In genomic region chr11:102007567-102008437, GRCh38 we compare ENCODE assay signal across 8 cellular contexts. TPM values are rescaled to one million over a fixed set of nuclear protein-coding genes. Genes with fewer than 3 reads are reported as not detected.
DNase-seq lines count a peak whose midpoint lies in the region; ATAC-seq, FAIRE-seq and TF ChIP-seq lines count a peak whose summit lies in the region.

No MANE protein-coding gene starts in this region.

- TF ChIP-seq CTCF in DOHH2 (IDR thresholded peaks at IDR 0.05; ENCODE audit: low read depth, low read length, poor library complexity, severe bottlenecking), result peak; percentile 31
- peak; percentile 59 for TF ChIP-seq CTCF in KMS-11 (conservative IDR thresholded peaks at IDR 0.05; ENCODE audit: low read depth, low read length)
- peak; percentile 88 for TF ChIP-seq CTCF in PC-9 (conservative IDR thresholded peaks at IDR 0.05)
- TF ChIP-seq CTCF in endothelial cell of umbilical vein (IDR thresholded peaks at IDR 0.05; ENCODE audit: extremely low read depth in 1 of 2, insufficient read depth in 1 of 2, low read depth in 1 of 2, low read length in 2 of 2), result peak; percentile 7 to 15
- peak; percentile 58 to 71 (median 61) for TF ChIP-seq CTCF in nephron (IDR thresholded peaks at IDR 0.05; ENCODE audit: unreplicated experiment in 3 of 3)

- H4K20me1 ChIP-seq in DOHH2 (ENCODE audit: control insufficient read depth, insufficient read depth, low read depth, low read length), result no peaks in the 10 kb centered on the region
- no peaks in the 10 kb centered on the region for H4K20me1 ChIP-seq in KMS-11 (ENCODE audit: insufficient read depth)
- no peaks in the 10 kb centered on the region for H4K20me1 ChIP-seq in PC-9 (ENCODE audit: insufficient read depth)
- no peaks in the 10 kb centered on the region for H4K20me1 ChIP-seq in endothelial cell of umbilical vein (replicated peaks; ENCODE audit: control insufficient read depth, extremely low read depth, insufficient read depth, low read length)

- H2AFZ ChIP-seq in KMS-11 (ENCODE audit: low read depth), result no peak overlapping the region
- no peak overlapping the region for H2AFZ ChIP-seq in PC-9
- peak overlapping the region; percentile 3 for H2AFZ ChIP-seq in endothelial cell of umbilical vein (ENCODE audit: low read depth, low read length)

- CTCF ChIA-PET in PC-9 (lab: Charles Lee), result interaction anchor here (0.5 to 1.6 kb wide), 11 partner anchors 8 to 314 kb away, joined by 3 to 20 read pairs (median 5); partner anchors contain the start of gene CEP126
- CTCF ChIA-PET in endothelial cell of umbilical vein (lab: Charles Lee), result interaction anchor here (0.6 to 16.0 kb wide), 51 partner anchors 9 to 1431 kb away, joined by 3 to 621 read pairs (median 4); partner anchors contain the start of genes ANGPTL5, CEP126 and CFAP300

- intact Hi-C loops in PC-9 (cut with micrococcal nuclease; ENCODE audit: unreplicated experiment) (loop anchor here (1.0 to 10.0 kb wide), 5 partner anchors 91 to 553 kb away; partner anchors contain the start of genes ANGPTL5 and CEP126), endothelial cell of umbilical vein (cut with micrococcal nuclease) (loop anchor here (1.0 kb wide), 3 partner anchors 93 to 248 kb away; partner anchors contain the start of gene CEP126)

- H3K4me3 Mint-ChIP-seq in nephron, result no peak overlapping the region

- no peaks in the 10 kb centered on the region for H3K9me3 ChIP-seq in DOHH2 (ENCODE audit: control insufficient read depth, insufficient read depth, low read length)
- peaks cover 5% of the 10 kb centered on the region; the same call in 1 of the 2 replicates for H3K9me3 ChIP-seq in PC-9 (ENCODE audit: insufficient read depth, low read depth)
- no peaks in the 10 kb centered on the region for H3K9me3 ChIP-seq in endothelial cell of umbilical vein (replicated peaks; ENCODE audit: control insufficient read depth, insufficient read depth, low read length)

- H3K27ac Mint-ChIP-seq in nephron, result no peak overlapping the region

- no peaks in the 10 kb centered on the region for H3K79me2 ChIP-seq in DOHH2 (ENCODE audit: control insufficient read depth, low read length)
- no peaks in the 10 kb centered on the region for H3K79me2 ChIP-seq in KMS-11 (ENCODE audit: insufficient read depth, low read depth)
- no peaks in the 10 kb centered on the region for H3K79me2 ChIP-seq in PC-9 (ENCODE audit: low read depth)
- no peaks in the 10 kb centered on the region for H3K79me2 ChIP-seq in endothelial cell of umbilical vein (ENCODE audit: control insufficient read depth, insufficient read depth, low read length)

- POLR2A ChIA-PET in PC-9 (lab: Charles Lee; ENCODE audit: unreplicated experiment), result interaction anchor here (0.6 kb wide), 1 partner anchor 9 kb away, joined by 3 read pairs; no protein-coding TSS in a partner anchor
- POLR2A ChIA-PET in endothelial cell of umbilical vein (lab: Charles Lee), result interaction anchor here (1.6 kb wide), 1 partner anchor 147 kb away, joined by 10 read pairs; no protein-coding TSS in a partner anchor

- DNase-seq in PC-9 (peak; percentile 46 to 99), endothelial cell of umbilical vein (ENCODE audit: low read depth, low spot score) (peak; percentile 78)
- DNase-seq in stimulated activated CD4-positive, alpha-beta T cell treated with anti-CD3 and anti-CD28 coated beads, Interleukin-15, amount 100 ng/mL, for 24 hours, result no peak

- H3K27ac ChIP-seq in DOHH2 (ENCODE audit: low read depth, low read length) (no peak overlapping the region), KMS-11 (no peak overlapping the region), PC-9 (peak overlapping the region; percentile 90), endothelial cell of umbilical vein (ENCODE audit: insufficient read depth, low read depth, low read length) (no peak overlapping the region)

- no peaks in the 10 kb centered on the region for H3K36me3 Mint-ChIP-seq in nephron (ENCODE audit: low read depth)

- H3K9me1 ChIP-seq in endothelial cell of umbilical vein (replicated peaks; ENCODE audit: control insufficient read depth, extremely low read depth, insufficient read depth, low read length), result no peaks in the 10 kb centered on the region

- H3K4me1 Mint-ChIP-seq in nephron, result peaks cover 5% of the 10 kb centered on the region

- FAIRE-seq in endothelial cell of umbilical vein (lab: Jason Lieb, UNC), result peak; percentile 71

- H3K9me2 ChIP-seq in DOHH2 (replicated peaks; ENCODE audit: control insufficient read depth, low read length), result no peaks in the 10 kb centered on the region
- no peaks in the 10 kb centered on the region for H3K9me2 ChIP-seq in PC-9 (ENCODE audit: insufficient read depth)

- H3K36me3 ChIP-seq in DOHH2 (ENCODE audit: control insufficient read depth, low read length), result no peaks in the 10 kb centered on the region
- H3K36me3 ChIP-seq in KMS-11 (ENCODE audit: insufficient read depth), result no peaks in the 10 kb centered on the region
- H3K36me3 ChIP-seq in PC-9 (ENCODE audit: low read depth), result no peaks in the 10 kb centered on the region
- H3K36me3 ChIP-seq in endothelial cell of umbilical vein (ENCODE audit: control insufficient read depth in 2 of 2, extremely low read depth in 1 of 2, insufficient read depth in 2 of 2, low read length in 2 of 2), result no peaks in the 10 kb centered on the region

- H3K4me2 ChIP-seq in DOHH2 (ENCODE audit: low read length) (no peak overlapping the region), KMS-11 (no peak overlapping the region; the same call in 1 of the 2 replicates), PC-9 (peak overlapping the region; percentile 59), endothelial cell of umbilical vein (ENCODE audit: insufficient read depth, low read length) (no peak overlapping the region)

- H3K9ac ChIP-seq in KMS-11 (no peak overlapping the region), endothelial cell of umbilical vein (replicated peaks; ENCODE audit: extremely low read depth, insufficient read depth, low read length) (peak overlapping the region; percentile 7)

- ATAC-seq in GM21528 (IDR thresholded peaks at IDR 0.05; ENCODE audit: low FRiP score, unreplicated experiment), result peak; percentile 74
- no peak for ATAC-seq in GM21576 (IDR thresholded peaks at IDR 0.05; ENCODE audit: unreplicated experiment)

- H3K27me3 ChIP-seq in DOHH2 (ENCODE audit: control insufficient read depth, low read length) (peaks cover 11% of the 10 kb centered on the region), KMS-11 (ENCODE audit: insufficient read depth, low read depth) (no peaks in the 10 kb centered on the region), PC-9 (ENCODE audit: insufficient read depth, low read depth) (no peaks in the 10 kb centered on the region), endothelial cell of umbilical vein (ENCODE audit: control insufficient read depth in 2 of 2, insufficient read depth in 2 of 2, low read length in 2 of 2) (no peaks in the 10 kb centered on the region)

- dilution Hi-C loops in endothelial cell of umbilical vein (cut with MboI; ENCODE audit: extremely low pct_ligation_motif_present, low sequenced_read_pairs), result no loop called here

- no TSS peak for BruUV-seq in PC-9 (replicated peaks; lab: Mats Ljungman, UMichigan)
- no TSS peak for BruUV-seq in endothelial cell of umbilical vein (replicated peaks; lab: Mats Ljungman, UMichigan)

- peak; percentile 17 for TF ChIP-seq POLR2A in endothelial cell of umbilical vein (IDR thresholded peaks at IDR 0.05; ENCODE audit: low read depth, low read length)

- H3K9me3 Mint-ChIP-seq in nephron, result no peaks in the 10 kb centered on the region

- no peaks in the 10 kb centered on the region for H3K4me1 ChIP-seq in DOHH2 (ENCODE audit: control insufficient read depth, low read length)
- H3K4me1 ChIP-seq in KMS-11 (ENCODE audit: low read depth, poor library complexity, severe bottlenecking), result peaks cover 41% of the 10 kb centered on the region
- peaks cover 68% of the 10 kb centered on the region for H3K4me1 ChIP-seq in PC-9 (replicated peaks; ENCODE audit: insufficient read depth)
- peaks cover 15% of the 10 kb centered on the region for H3K4me1 ChIP-seq in endothelial cell of umbilical vein (ENCODE audit: control insufficient read depth, extremely low read depth, insufficient read depth, low read length)

- H3K4me3 ChIP-seq in DOHH2 (ENCODE audit: low read length) (no peak overlapping the region), KMS-11 (IDR thresholded peaks at IDR 0.05; ENCODE audit: insufficient read depth, low read depth, low read length) (no peak overlapping the region), PC-9 (0 out of 2 replicates have a peak overlapping the region, but pooled peaks have one; percentile 6), endothelial cell of umbilical vein (replicated peaks in 1 of 3; ENCODE audit: insufficient read depth in 1 of 3, low read depth in 1 of 3, low read length in 3 of 3) (no peak overlapping the region)

- no peaks in the 10 kb centered on the region for H3K27me3 Mint-ChIP-seq in nephron (ENCODE audit: low read depth)

- no peaks in the 10 kb centered on the region for H3F3A ChIP-seq in DOHH2 (ENCODE audit: control insufficient read depth, insufficient read depth)
- peaks cover 58% of the 10 kb centered on the region for H3F3A ChIP-seq in PC-9 (ENCODE audit: insufficient read depth, low read depth)

TF ChIP-seq in endothelial cell of umbilical vein, 7 proteins besides CTCF, POLR2A, EP300 and RAD21:
- no peak for TF ChIP-seq MAX (IDR thresholded peaks at IDR 0.05; ENCODE audit: insufficient read depth, insufficient read length)
- no peak for TF ChIP-seq MYC (IDR thresholded peaks at IDR 0.05; ENCODE audit: low read depth, low read length)
- TF ChIP-seq JUN (IDR thresholded peaks at IDR 0.05; ENCODE audit: borderline replicate concordance, insufficient read depth, insufficient read length, low read depth), result no peak
- TF ChIP-seq POLR2AphosphoS5 (IDR thresholded peaks at IDR 0.05; ENCODE audit: insufficient read depth, low read depth, low read length), result no peak
- no peak for TF ChIP-seq GATA2 (IDR thresholded peaks at IDR 0.05; ENCODE audit: insufficient read depth, insufficient read length, low read depth, low read length)
- no peak for TF ChIP-seq EZH2 (IDR thresholded peaks at IDR 0.05; ENCODE audit: borderline replicate concordance, low read depth, low read length, severe bottlenecking)
- TF ChIP-seq FOS (IDR thresholded peaks at IDR 0.05; ENCODE audit: borderline replicate concordance, insufficient read depth, low read length), result no peak

RNA-seq across cellular contexts. Expression of gene CFAP300, which starts 39.4 kb away (rescaled TPM):
- total RNA-seq in PC-9 (2021), result 1.9 and 2.2 TPM in 2 replicates
- total RNA-seq in endothelial cell of umbilical vein, result not detected in 2 replicates
- 0.03 and 0.07 TPM in 2 replicates for polyA plus RNA-seq in endothelial cell of umbilical vein
- 0.06 TPM in 1 of 2 replicates, not detected in the other for polyA plus RNA-seq in endothelial cell of umbilical vein (2011; cell fraction: cytosol; rRNA removed)
- polyA plus RNA-seq in endothelial cell of umbilical vein (2011; cell fraction: nucleus; rRNA removed), result 0.12 TPM in 1 of 2 replicates, not detected in the other
- 0.16 and 0.60 TPM in 2 replicates for polyA plus RNA-seq in endothelial cell of umbilical vein (2012)
- polyA minus RNA-seq in endothelial cell of umbilical vein, result not detected in 2 replicates
- polyA minus RNA-seq in endothelial cell of umbilical vein (2011; cell fraction: cytosol; rRNA and poly(A)+ RNA removed), result not detected
- not detected in 2 replicates for polyA minus RNA-seq in endothelial cell of umbilical vein (2011; cell fraction: nucleus; rRNA and poly(A)+ RNA removed)

Comparison
In these comparisons a context has a peak if more than half of its experiments do, and no peak if none do; other contexts are left out.
1. CTCF ChIP-seq: peak in every context shown above with its lines; median percentile 88 in PC-9; 61 in nephron; 59 in KMS-11; 31 in DOHH2; 11 in endothelial cell of umbilical vein.